5 cellular contexts compared by ENCODE assay signal in genomic region chr1:165930961-165931360, GRCh38.
"Had no signal": no experiment of that assay in that cellular context is flagged by ENCODE, and none has a peak within 500 bp of the region (broad histone marks: within the 10 kb centered on the region; RNA-seq: fewer than 3 reads in every experiment).

No MANE protein-coding gene starts in this region.

- H3K4me3 Mint-ChIP-seq: HFFc6, IgD-negative memory B cell had no signal

- H3K36me3 Mint-ChIP-seq: IgD-negative memory B cell had no signal

- DNase-seq: GM23248, GOT3, H7, HFFc6 had no signal

- H3K27ac Mint-ChIP-seq: HFFc6, IgD-negative memory B cell had no signal

- H3K9me3 Mint-ChIP-seq: HFFc6 had no signal
